In the genomic region with DNA sequence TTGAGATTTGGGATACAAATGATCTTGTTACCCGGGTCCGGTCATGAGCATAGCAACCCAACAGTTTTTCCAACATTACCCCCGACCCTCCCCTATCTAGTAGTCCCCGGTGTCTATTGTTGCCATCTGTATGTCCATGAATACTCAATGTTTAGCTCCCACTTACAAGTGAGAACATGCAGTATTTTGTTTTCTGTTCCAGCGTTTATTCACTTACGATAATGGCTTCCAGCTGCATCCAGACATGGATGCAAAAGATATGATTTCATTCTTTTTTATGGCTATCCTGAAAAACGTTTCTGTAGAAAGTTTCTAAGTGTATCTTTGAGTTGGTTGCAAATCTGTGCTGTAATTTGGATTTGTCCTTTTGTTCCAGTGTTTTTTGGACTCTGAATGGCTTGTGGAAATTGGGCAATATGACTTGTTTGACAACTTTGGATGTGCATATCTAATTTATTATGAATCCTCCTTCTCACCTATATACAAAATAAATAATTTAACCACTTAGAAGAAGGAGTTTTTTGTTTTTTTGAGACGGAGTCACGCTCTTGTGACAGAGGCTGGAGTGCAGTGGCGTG, we compare ENCODE assay signal across 14 cellular contexts. TPM values are rescaled to one million over a fixed set of nuclear protein-coding genes. Genes with fewer than 3 reads are reported as not detected.
A peak's percentile ranks its signal among the peaks of the same experiment; 100 is the strongest.
DNase-seq lines count a peak whose midpoint lies in the region; FAIRE-seq and TF ChIP-seq lines count a peak whose summit lies in the region.
"Had no signal": no experiment of that assay in that cellular context is flagged by ENCODE, and none has a peak within 500 bp of the region (broad histone marks: within the 10 kb centered on the region; RNA-seq: fewer than 3 reads in every experiment).

No MANE protein-coding gene starts in this region.

- no peaks in the 10 kb centered on the region for H3K36me3 ChIP-seq in cardiac muscle cell

- H3K27me3 ChIP-seq in cardiac muscle cell: no peaks in the 10 kb centered on the region

- TF ChIP-seq CTCF in cardiac muscle cell (IDR thresholded peaks at IDR 0.05; ENCODE audit: low read depth, low read length) (no peak), nephron (IDR thresholded peaks at IDR 0.05; ENCODE audit: unreplicated experiment in 3 of 3) (no peak), type B pancreatic cell (conservative IDR thresholded peaks at IDR 0.05) (no peak), CD14-positive monocyte (IDR thresholded peaks at IDR 0.05) (no peak)

- H3K4me3 ChIP-seq in cardiac muscle cell: no peak overlapping the region
- H3K4me3 ChIP-seq: HAP-1 had no signal

- no peak for DNase-seq in cardiac muscle cell (ENCODE audit: low read depth in 1 of 2, low spot score in 1 of 2)
- DNase-seq in cardiac septum (ENCODE audit: low spot score): no peak
- DNase-seq in type B pancreatic cell (ENCODE audit: extremely low spot score, unreplicated experiment): no peak
- DNase-seq in activated CD4-positive, CD25-positive, alpha-beta regulatory T cell treated with anti-CD3 and anti-CD28 coated beads, Interleukin-2, amount 50 U/mL, for 72 hours: no peak
- no peak for DNase-seq in amniotic stem cell (lab: John Stamatoyannopoulos, UW)
- DNase-seq in CD14-positive monocyte (ENCODE audit: low spot score): no peak
- DNase-seq: activated naive CD4-positive, alpha-beta T cell treated with anti-CD3 and anti-CD28 coated beads, Interleukin-2, amount 50 U/mL, for 16 hours; right cardiac atrium had no signal

- no peaks in the 10 kb centered on the region for H3K9me3 ChIP-seq in cardiac muscle cell (ENCODE audit: low read depth)
- H3K9me3 ChIP-seq: HAP-1 had no signal

- peak; percentile 84 for FAIRE-seq in endometrium (lab: Jason Lieb, UNC)
- FAIRE-seq: colon had no signal

- H3K27ac Mint-ChIP-seq in nephron (peak overlapping the region; percentile 91 to 98 (median 93)), type B pancreatic cell (peak overlapping the region; percentile 45), CD14-positive monocyte (peak overlapping the region in 3 of 7 donors; percentile 33 to 52 (median 35))

- peaks cover 37% of the 10 kb centered on the region for H3K36me3 Mint-ChIP-seq in nephron (ENCODE audit: low read depth)
- peaks cover 23% of the 10 kb centered on the region for H3K36me3 Mint-ChIP-seq in type B pancreatic cell
- peaks cover 35 to 89% of the 10 kb centered on the region in 2 donors for H3K36me3 Mint-ChIP-seq in CD14-positive monocyte

- H3K27ac ChIP-seq in cardiac muscle cell: peak overlapping the region; percentile 64
- H3K27ac ChIP-seq: VCaP had no signal

- H3K4me1 ChIP-seq in cardiac muscle cell (ENCODE audit: low read depth): peaks cover 4% of the 10 kb centered on the region

- H3K4me1 Mint-ChIP-seq in nephron (peaks cover 38% of the 10 kb centered on the region), type B pancreatic cell (ENCODE audit: unreplicated experiment) (peaks cover 30% of the 10 kb centered on the region), CD14-positive monocyte (peaks cover 34% of the 10 kb centered on the region)

- intact Hi-C loops in cardiac septum (cut with DNase I): no loop called here
- intact Hi-C loops in CD14-positive monocyte (cut with micrococcal nuclease): no loop called here

- H3K9me3 Mint-ChIP-seq in nephron (no peaks in the 10 kb centered on the region), type B pancreatic cell (no peaks in the 10 kb centered on the region), CD14-positive monocyte (no peaks in the 10 kb centered on the region)

- peak overlapping the region in 2 of 3 experiments; percentile 63 to 80 for H3K4me3 Mint-ChIP-seq in nephron
- peak overlapping the region; percentile 60 for H3K4me3 Mint-ChIP-seq in type B pancreatic cell
- no peak overlapping the region for H3K4me3 Mint-ChIP-seq in CD14-positive monocyte

- no peaks in the 10 kb centered on the region for H3K27me3 Mint-ChIP-seq in nephron (ENCODE audit: low read depth)
- H3K27me3 Mint-ChIP-seq in type B pancreatic cell: no peaks in the 10 kb centered on the region
- peaks cover 0 to 1% (median 0%) of the 10 kb centered on the region in 3 donors for H3K27me3 Mint-ChIP-seq in CD14-positive monocyte (ENCODE audit: low read depth in 3 of 3)

RNA-seq across cellular contexts. Expression of a gene that starts 11.8 kb away (rescaled TPM):
- total RNA-seq in cardiac muscle cell: 43.7 and 53.0 TPM in 2 replicates
- polyA plus RNA-seq in cardiac muscle cell: 11.4 and 12.9 TPM in 2 replicates
- total RNA-seq in cardiac septum: 31.3 TPM
- 82.9 and 99.5 TPM in 2 replicates for total RNA-seq in type B pancreatic cell (ENCODE audit: low replicate concordance)
- polyA plus RNA-seq in CD14-positive monocyte: 10 to 100 TPM; 15.1 to 22.7 TPM

RNA-seq across cellular contexts. Expression of a gene that starts 31.9 kb away (rescaled TPM):
- total RNA-seq in cardiac muscle cell (39.8 and 60.0 TPM in 2 replicates), cardiac septum (0.43 TPM), type B pancreatic cell (ENCODE audit: low replicate concordance) (1.6 and 2.4 TPM in 2 replicates)
- polyA plus RNA-seq in cardiac muscle cell (53.4 and 57.3 TPM in 2 replicates), CD14-positive monocyte (not detected)
- polyA plus RNA-seq: AG04450 had no signal

RNA-seq across cellular contexts. Expression of a gene that starts 49.8 kb away (rescaled TPM):
- total RNA-seq in cardiac muscle cell (42.9 and 48.3 TPM in 2 replicates), cardiac septum (61.5 TPM), type B pancreatic cell (ENCODE audit: low replicate concordance) (88.1 and 142 TPM in 2 replicates)
- polyA plus RNA-seq in cardiac muscle cell (169 and 190 TPM in 2 replicates), CD14-positive monocyte (100 to 1,000 TPM; 591 to 670 TPM)

RNA-seq across cellular contexts. Expression of a gene that starts 55.6 kb away (rescaled TPM):
- total RNA-seq in cardiac muscle cell: 0.14 and 0.39 TPM in 2 replicates
- polyA plus RNA-seq in cardiac muscle cell: 0.45 TPM in 1 of 2 replicates, not detected in the other
- not detected for total RNA-seq in cardiac septum
- total RNA-seq in type B pancreatic cell (ENCODE audit: low replicate concordance): 0.22 TPM in 1 of 2 replicates, not detected in the other
- not detected for polyA plus RNA-seq in CD14-positive monocyte
- total RNA-seq: right cardiac atrium had no signal
- polyA plus RNA-seq: AG04450, right cardiac atrium had no signal

Comparison
In these comparisons a context has a peak if more than half of its experiments do, and no peak if none do; other contexts are left out.
1. RNA of a gene that starts 31.9 kb away (total RNA-seq): 39.8 to 60.0 TPM in cardiac muscle cell; 1.6 to 2.4 TPM in type B pancreatic cell and 0.43 TPM in cardiac septum (single experiment); every median in the first group is over 10 times any median in the second.
2. H3K4me3 Mint-ChIP-seq: peak in nephron (2 of 3) and type B pancreatic cell (single experiment); none in CD14-positive monocyte (0 of 2).